In genomic region chr3:149752788-149753136, GRCh38 we compare ENCODE assay signal across 8 cellular contexts. TPM values are rescaled to one million over a fixed set of nuclear protein-coding genes. Genes with fewer than 3 reads are reported as not detected.
DNase-seq lines count a peak whose midpoint lies in the region; ATAC-seq, FAIRE-seq and TF ChIP-seq lines count a peak whose summit lies in the region.

No MANE protein-coding gene starts in this region.

- peak overlapping the region; percentile 63 for H3K4me2 ChIP-seq in neural cell (ENCODE audit: low read length)

- H3K27ac Mint-ChIP-seq in CD8-positive, alpha-beta T cell, result peak overlapping the region; percentile 97

- peak; percentile 10 for ATAC-seq in CD8-positive, alpha-beta T cell
- no peak for ATAC-seq in HG03097 (IDR thresholded peaks at IDR 0.05; ENCODE audit: low FRiP score, unreplicated experiment)
- ATAC-seq in HG03565 (IDR thresholded peaks at IDR 0.05; ENCODE audit: unreplicated experiment), result no peak

- POLR2A ChIA-PET in CD8-positive, alpha-beta T cell (lab: Charles Lee), result interaction anchor here (0.6 to 1.6 kb wide), 10 partner anchors 10 to 793 kb away, joined by 3 to 10 read pairs (median 4); partner anchors contain the start of genes HPS3, RNF13 and SERP1

- no peaks in the 10 kb centered on the region for H3K9me3 ChIP-seq in CD8-positive, alpha-beta T cell (ENCODE audit: low read length)
- H3K9me3 ChIP-seq in neural cell (ENCODE audit: low read length), result no peaks in the 10 kb centered on the region

- H3K27ac ChIP-seq in CD8-positive, alpha-beta T cell (ENCODE audit: low read depth, low read length), result peak overlapping the region; percentile 74
- peak overlapping the region; percentile 54 for H3K27ac ChIP-seq in neural cell (ENCODE audit: low read length)

- H4K20me1 ChIP-seq in neural cell (ENCODE audit: insufficient read depth), result no peaks in the 10 kb centered on the region

- TF ChIP-seq RAD21 in neural cell (conservative IDR thresholded peaks at IDR 0.05), result no peak

- no peaks in the 10 kb centered on the region for H3K27me3 ChIP-seq in CD8-positive, alpha-beta T cell (ENCODE audit: insufficient read depth, low read length)
- no peaks in the 10 kb centered on the region for H3K27me3 ChIP-seq in neural cell (ENCODE audit: insufficient read depth, low read depth, low read length)

- no peaks in the 10 kb centered on the region for H3F3A ChIP-seq in neural cell (ENCODE audit: insufficient read depth, low read length, poor library complexity, severe bottlenecking)

- no peak for DNase-seq in CD8-positive, alpha-beta T cell
- DNase-seq in HTR-8/SVneo (ENCODE audit: insufficient read length, low spot score), result peak; percentile 4
- DNase-seq in choroid plexus epithelial cell (ENCODE audit: low read depth), result no peak
- no peak for DNase-seq in hippocampal formation (lab: John Stamatoyannopoulos, UW)
- DNase-seq in D341Med (ENCODE audit: low spot score), result no peak

- H3K36me3 ChIP-seq in CD8-positive, alpha-beta T cell (ENCODE audit: insufficient read depth, low read length), result no peaks in the 10 kb centered on the region
- H3K36me3 ChIP-seq in neural cell (ENCODE audit: insufficient read depth, low read length), result peaks cover 8% of the 10 kb centered on the region

- H3K9me2 ChIP-seq in neural cell (ENCODE audit: insufficient read depth, low read length), result no peaks in the 10 kb centered on the region

- peaks cover 37% of the 10 kb centered on the region for H3K36me3 Mint-ChIP-seq in CD8-positive, alpha-beta T cell

- no peak for FAIRE-seq in HTR-8/SVneo (lab: Jason Lieb, UNC)

- no peak for TF ChIP-seq CTCF in CD8-positive, alpha-beta T cell (IDR thresholded peaks at IDR 0.05)
- TF ChIP-seq CTCF in choroid plexus epithelial cell (conservative IDR thresholded peaks at IDR 0.05; ENCODE audit: low read depth, low read length) (no peak), neural cell (IDR thresholded peaks at IDR 0.05; ENCODE audit: poor library complexity, severe bottlenecking) (no peak)

- peaks cover 45% of the 10 kb centered on the region for H3K4me1 Mint-ChIP-seq in CD8-positive, alpha-beta T cell (ENCODE audit: low read depth)

- peak overlapping the region; percentile 97 for H3K4me3 Mint-ChIP-seq in CD8-positive, alpha-beta T cell

- intact Hi-C loops in CD8-positive, alpha-beta T cell (cut with DNase I, micrococcal nuclease), result loop anchor here (1.0 to 5.0 kb wide), 7 partner anchors 60 to 794 kb away; partner anchors contain the start of genes HPS3 (in 2 of the 2), RNF13 (in 2 of the 2), EIF2A (in 1 of the 2) and SERP1 (in 1 of the 2)

- peak overlapping the region; percentile 78 for H3K9ac ChIP-seq in neural cell (ENCODE audit: low read length)

- H3K79me2 ChIP-seq in neural cell (replicated peaks; ENCODE audit: insufficient read depth, low read length), result peaks cover 12% of the 10 kb centered on the region

- CTCF ChIA-PET in CD8-positive, alpha-beta T cell (lab: Charles Lee), result interaction anchor here (0.8 to 3.1 kb wide), 7 partner anchors 9 to 184 kb away, joined by 3 to 14 read pairs (median 4); no protein-coding TSS in a partner anchor

- peaks cover 20% of the 10 kb centered on the region for H3K4me1 ChIP-seq in CD8-positive, alpha-beta T cell (ENCODE audit: insufficient read depth, low read length)

- peaks cover 5% of the 10 kb centered on the region for H3K27me3 Mint-ChIP-seq in CD8-positive, alpha-beta T cell (ENCODE audit: low read depth)

- no peak for TF ChIP-seq EP300 in neural cell (conservative IDR thresholded peaks at IDR 0.05; ENCODE audit: poor library complexity, severe bottlenecking)

- H3K9me3 Mint-ChIP-seq in CD8-positive, alpha-beta T cell, result no peaks in the 10 kb centered on the region

- H3K4me3 ChIP-seq in CD8-positive, alpha-beta T cell (ENCODE audit: low read depth, low read length), result peak overlapping the region; percentile 80
- H3K4me3 ChIP-seq in choroid plexus epithelial cell (ENCODE audit: low read depth, low read length), result peak overlapping the region; percentile 98
- H3K4me3 ChIP-seq in neural cell (ENCODE audit: low read length), result peak overlapping the region; percentile 84

- H2AFZ ChIP-seq in neural cell (ENCODE audit: low read depth, low read length), result peak overlapping the region; percentile 83

TF ChIP-seq in neural cell, 6 proteins besides CTCF, POLR2A, EP300 and RAD21:
- TF ChIP-seq POLR2AphosphoS5 (IDR thresholded peaks at IDR 0.05), result no peak
- no peak for TF ChIP-seq MXI1 (conservative IDR thresholded peaks at IDR 0.05; ENCODE audit: poor library complexity, severe bottlenecking)
- no peak for TF ChIP-seq SMC3 (conservative IDR thresholded peaks at IDR 0.05; ENCODE audit: poor library complexity)
- no peak for TF ChIP-seq REST (IDR thresholded peaks at IDR 0.05; ENCODE audit: borderline replicate concordance)
- no peak for TF ChIP-seq TAF1 (IDR thresholded peaks at IDR 0.05; ENCODE audit: low read depth)
- TF ChIP-seq EZH2 (IDR thresholded peaks at IDR 0.05; ENCODE audit: borderline replicate concordance, insufficient read depth, low read length, poor library complexity, severe bottlenecking), result no peak

RNA-seq across cellular contexts. Expression of gene COMMD2, which starts 0.5 kb away (rescaled TPM):
- total RNA-seq in CD8-positive, alpha-beta T cell, result 10 to 100 TPM; 59.1 to 59.6 TPM
- polyA plus RNA-seq in neural cell, result 95.2 and 126 TPM in 2 replicates
- 71.1 and 74.1 TPM in 2 replicates for polyA minus RNA-seq in neural cell

RNA-seq across cellular contexts. Expression of gene ANKUB1, which starts 39.6 kb away (rescaled TPM):
- not detected for total RNA-seq in CD8-positive, alpha-beta T cell
- not detected in 2 replicates for polyA plus RNA-seq in neural cell
- polyA minus RNA-seq in neural cell, result not detected in 2 replicates
